ENCODE assay signal across 23 cellular contexts in genomic region chr4:156496797-156497196, GRCh38.
DNase-seq lines count a peak whose midpoint lies in the region; ATAC-seq and TF ChIP-seq lines count a peak whose summit lies in the region.
"Had no signal": no experiment of that assay in that cellular context is flagged by ENCODE, and none has a peak within 500 bp of the region (broad histone marks: within the 10 kb centered on the region; RNA-seq: fewer than 3 reads in every experiment).

No MANE protein-coding gene starts in this region.

- H3K4me3 ChIP-seq in BJ (ENCODE audit: low read depth, low read length) (no peak overlapping the region), PC-3 (ENCODE audit: low read length) (no peak overlapping the region), fibroblast of mammary gland (ENCODE audit: control insufficient read depth, low read depth, low read length) (no peak overlapping the region), skeletal muscle cell (ENCODE audit: low read depth, low read length) (no peak overlapping the region)
- H3K4me3 ChIP-seq: body of pancreas, lung, skin epidermis had no signal

- no peaks in the 10 kb centered on the region for H3K4me1 Mint-ChIP-seq in activated naive CD4-positive, alpha-beta T cell treated with anti-CD3 and anti-CD28 coated beads for 36 hours (ENCODE audit: low read depth)
- H3K4me1 Mint-ChIP-seq: activated naive CD8-positive, alpha-beta T cell treated with anti-CD3 and anti-CD28 coated beads for 36 hours; CD4-positive, CD25-positive, alpha-beta regulatory T cell had no signal

- H3K9me3 ChIP-seq in PC-3 (ENCODE audit: low read length), result no peaks in the 10 kb centered on the region
- H3K9me3 ChIP-seq: body of pancreas had no signal

- H3K27ac Mint-ChIP-seq in activated naive CD4-positive, alpha-beta T cell treated with anti-CD3 and anti-CD28 coated beads for 36 hours, result no peak overlapping the region
- H3K27ac Mint-ChIP-seq: activated CD4-positive, alpha-beta memory T cell treated with anti-CD3 and anti-CD28 coated beads for 36 hours; activated naive CD8-positive, alpha-beta T cell treated with anti-CD3 and anti-CD28 coated beads for 36 hours; activated T-helper 2 cell treated with anti-CD3 and anti-CD28 coated beads, Interferon-gamma antibody, Interleukin-2, Interleukin-4, amounts not matched to agents 10 μg/mL and 5 μg/mL and 100 μg/mL, durations not matched to agents 14 hours and 24 hours and 36 hours; CD4-positive, CD25-positive, alpha-beta regulatory T cell; progenitor cell of endocrine pancreas had no signal

- no peaks in the 10 kb centered on the region for H4K20me1 ChIP-seq in PC-3 (ENCODE audit: low read length)

- H3F3A ChIP-seq in PC-3 (ENCODE audit: low read length, unreplicated experiment), result no peaks in the 10 kb centered on the region

- H3K9ac ChIP-seq in PC-3 (ENCODE audit: low read length), result no peak overlapping the region

- TF ChIP-seq CTCF in BJ (IDR thresholded peaks at IDR 0.05; ENCODE audit: insufficient read depth, low read depth, low read length), result no peak
- no peak for TF ChIP-seq CTCF in PC-3 (conservative IDR thresholded peaks at IDR 0.05; ENCODE audit: low read depth, low read length)
- no peak for TF ChIP-seq CTCF in fibroblast of mammary gland (conservative IDR thresholded peaks at IDR 0.05; ENCODE audit: control insufficient read depth, insufficient read depth, low read depth, low read length)

- DNase-seq in BJ (ENCODE audit: low read depth) (peak; percentile 91), PC-3 (peak; percentile 6), fibroblast of mammary gland (ENCODE audit: low read depth) (peak; percentile 68), skeletal muscle cell (ENCODE audit: low read depth) (peak; percentile 45), NCI-H82 (lab: John Stamatoyannopoulos, UW) (no peak), pons (ENCODE audit: low spot score) (no peak)
- DNase-seq in activated naive CD4-positive, alpha-beta T cell treated with anti-CD3 and anti-CD28 coated beads for 36 hours, result no peak
- DNase-seq: ACHN; activated CD4-positive, alpha-beta memory T cell treated with anti-CD3 and anti-CD28 coated beads for 36 hours; activated naive CD8-positive, alpha-beta T cell treated with anti-CD3 and anti-CD28 coated beads for 36 hours; body of pancreas; CD4-positive, CD25-positive, alpha-beta regulatory T cell; effector CD4-positive, alpha-beta T cell; KBM-7; kidney; NCI-H1436 treated with DMSO at 0.1 percent for 48 hours; SHP77 treated with DMSO at 0.1 percent for 48 hours had no signal

- H3K27me3 ChIP-seq in BJ (ENCODE audit: control insufficient read depth, insufficient read depth, low read length), result no peaks in the 10 kb centered on the region
- H3K27me3 ChIP-seq in PC-3 (ENCODE audit: low read length), result no peaks in the 10 kb centered on the region
- H3K27me3 ChIP-seq: body of pancreas had no signal

- no peaks in the 10 kb centered on the region for H3K27me3 Mint-ChIP-seq in activated naive CD4-positive, alpha-beta T cell treated with anti-CD3 and anti-CD28 coated beads for 36 hours (ENCODE audit: low read depth)
- H3K27me3 Mint-ChIP-seq: activated CD4-positive, alpha-beta memory T cell treated with anti-CD3 and anti-CD28 coated beads for 36 hours; activated naive CD8-positive, alpha-beta T cell treated with anti-CD3 and anti-CD28 coated beads for 36 hours; CD4-positive, CD25-positive, alpha-beta regulatory T cell; progenitor cell of endocrine pancreas had no signal

- H3K9me2 ChIP-seq in PC-3 (replicated peaks; ENCODE audit: low read length), result no peaks in the 10 kb centered on the region

- POLR2A ChIA-PET in BJ (lab: Charles Lee), result interaction anchor here (0.6 kb wide), 2 partner anchors 20 to 176 kb away, joined by 3 read pairs; no protein-coding TSS in a partner anchor
- POLR2A ChIA-PET in PC-3 (lab: Charles Lee; ENCODE audit: unreplicated experiment), result no interaction called here

- H3K36me3 ChIP-seq in BJ (ENCODE audit: control insufficient read depth, insufficient read depth, low read length), result no peaks in the 10 kb centered on the region
- H3K36me3 ChIP-seq in PC-3 (ENCODE audit: low read depth, low read length), result no peaks in the 10 kb centered on the region

- no peaks in the 10 kb centered on the region for H3K9me3 Mint-ChIP-seq in activated naive CD4-positive, alpha-beta T cell treated with anti-CD3 and anti-CD28 coated beads for 36 hours
- H3K9me3 Mint-ChIP-seq: activated naive CD8-positive, alpha-beta T cell treated with anti-CD3 and anti-CD28 coated beads for 36 hours; activated T-helper 2 cell treated with anti-CD3 and anti-CD28 coated beads, Interferon-gamma antibody, Interleukin-2, Interleukin-4, amounts not matched to agents 10 μg/mL and 5 μg/mL and 100 μg/mL, durations not matched to agents 14 hours and 24 hours and 36 hours had no signal

- CTCF ChIA-PET in BJ (lab: Yijun Ruan, JAX), result interaction anchor here (0.7 to 1.3 kb wide), 3 partner anchors 9 to 461 kb away, joined by 3 to 7 read pairs (median 3); no protein-coding TSS in a partner anchor
- CTCF ChIA-PET in PC-3 (lab: Charles Lee), result no interaction called here
- CTCF ChIA-PET in activated naive CD4-positive, alpha-beta T cell treated with anti-CD3 and anti-CD28 coated beads for 36 hours (lab: Charles Lee), result no interaction called here

- H3K4me2 ChIP-seq in PC-3 (ENCODE audit: low read length), result no peak overlapping the region

- H3K4me1 ChIP-seq in PC-3 (ENCODE audit: insufficient read depth, low read length), result 0 out of 2 replicates have a peak, but pooled peaks cover 7% of the 10 kb centered on the region
- H3K4me1 ChIP-seq: body of pancreas had no signal

- no TSS peak for BruUV-seq in PC-3 (replicated peaks; lab: Mats Ljungman, UMichigan)

- H2AFZ ChIP-seq in PC-3 (ENCODE audit: low read length), result no peak overlapping the region

- H3K4me3 Mint-ChIP-seq in activated naive CD4-positive, alpha-beta T cell treated with anti-CD3 and anti-CD28 coated beads for 36 hours, result no peak overlapping the region
- H3K4me3 Mint-ChIP-seq: activated CD4-positive, alpha-beta memory T cell treated with anti-CD3 and anti-CD28 coated beads for 36 hours; activated naive CD8-positive, alpha-beta T cell treated with anti-CD3 and anti-CD28 coated beads for 36 hours; CD4-positive, CD25-positive, alpha-beta regulatory T cell had no signal

- intact Hi-C loops in PC-3 (cut with micrococcal nuclease), result loop anchor here (5.0 kb wide), 1 partner anchor 86 kb away; no protein-coding TSS in a partner anchor
- intact Hi-C loops in activated naive CD4-positive, alpha-beta T cell treated with anti-CD3 and anti-CD28 coated beads for 36 hours (cut with micrococcal nuclease), result no loop called here

- no peaks in the 10 kb centered on the region for H3K79me2 ChIP-seq in PC-3 (ENCODE audit: low read length)

- ATAC-seq in PC-3, result no peak; the same call in 1 of the 2 replicates
- no peak for ATAC-seq in HG03460 (IDR thresholded peaks at IDR 0.05; ENCODE audit: unreplicated experiment)
- ATAC-seq: body of pancreas, Panc1 had no signal

- no peaks in the 10 kb centered on the region for H3K36me3 Mint-ChIP-seq in activated naive CD4-positive, alpha-beta T cell treated with anti-CD3 and anti-CD28 coated beads for 36 hours (ENCODE audit: low read depth)
- H3K36me3 Mint-ChIP-seq: activated CD4-positive, alpha-beta memory T cell treated with anti-CD3 and anti-CD28 coated beads for 36 hours; activated naive CD8-positive, alpha-beta T cell treated with anti-CD3 and anti-CD28 coated beads for 36 hours; CD4-positive, CD25-positive, alpha-beta regulatory T cell had no signal

- peak overlapping the region; percentile 40 for H3K27ac ChIP-seq in PC-3 (ENCODE audit: low read length)
- H3K27ac ChIP-seq: body of pancreas had no signal

Comparison
In these comparisons a context has a peak if more than half of its experiments do, and no peak if none do; other contexts are left out.
1. DNase-seq: peak in BJ (single experiment), PC-3 (single experiment), fibroblast of mammary gland (single experiment) and skeletal muscle cell (single experiment); none in NCI-H82 (single experiment), activated naive CD4-positive, alpha-beta T cell treated with anti-CD3 and anti-CD28 coated beads for 36 hours (single experiment) and pons (single experiment).